Comparison of ENCODE assay signal across 1 cellular context in the genomic region with DNA sequence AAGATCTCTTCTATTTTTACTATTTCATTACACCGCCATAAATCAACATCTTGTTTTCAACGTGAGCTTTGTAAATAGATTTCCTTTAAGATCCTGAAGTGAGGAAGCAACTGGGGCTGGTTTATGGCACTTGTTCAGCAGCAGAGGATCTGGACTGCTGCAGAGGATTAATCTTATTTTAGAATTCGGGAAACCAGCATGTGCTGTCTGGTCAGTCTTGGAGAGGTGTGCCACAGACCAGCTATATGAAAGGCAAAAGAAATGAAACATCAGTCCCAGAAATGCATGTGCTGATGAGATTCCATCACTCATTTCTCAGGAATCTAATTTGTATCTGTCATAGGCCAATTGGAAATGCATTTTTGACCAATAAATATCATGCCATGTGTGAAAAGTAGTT.
TF ChIP-seq lines count a peak whose summit lies in the region.

No MANE protein-coding gene starts in this region.

TF ChIP-seq in SK-N-SH, 30 proteins besides CTCF, POLR2A, EP300 and RAD21:
- TF ChIP-seq TCF12 (IDR thresholded peaks at IDR 0.05) (no peak), MXI1 (IDR thresholded peaks at IDR 0.05; ENCODE audit: low read depth, low read length) (peak; percentile 24; the same call in 1 of the 2 replicates)
